In the genomic region with DNA sequence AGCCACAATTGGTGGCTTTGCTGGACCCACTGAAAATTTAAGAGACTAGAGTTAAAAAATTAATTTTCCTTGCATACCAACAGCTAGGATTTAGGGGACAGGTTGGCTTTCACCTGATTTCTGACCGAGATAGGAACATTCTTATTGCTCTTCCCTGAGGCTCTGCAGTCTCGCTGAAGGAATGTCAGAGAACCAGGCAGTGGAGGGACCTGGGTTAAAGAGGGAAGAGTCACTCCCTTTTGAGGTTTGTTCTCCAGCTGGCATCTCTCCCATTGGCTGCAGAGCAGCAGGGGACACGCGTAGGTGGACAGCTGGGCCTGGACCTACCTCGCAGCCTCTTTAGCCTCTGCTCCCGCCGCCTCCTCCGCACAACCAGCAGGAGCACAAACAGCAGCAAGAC, we compare ENCODE assay signal across 22 cellular contexts.
"Had no signal": no experiment of that assay in that cellular context is flagged by ENCODE, and none has a peak within 500 bp of the region (broad histone marks: within the 10 kb centered on the region; RNA-seq: fewer than 3 reads in every experiment).

No MANE protein-coding gene starts in this region.

- H3K27me3 ChIP-seq: SJSA1 had no signal

- ATAC-seq: activated CD4-positive, CD25-positive, alpha-beta regulatory T cell treated with anti-CD3 and anti-CD28 coated beads, Interleukin-2, amount 50 U/mL, for 24 hours; activated CD8-positive, alpha-beta T cell treated with anti-CD3 and anti-CD28 coated beads for 36 hours; activated T-cell treated with anti-CD3 and anti-CD28 coated beads, Interleukin-2, amount 50 U/mL, for 72 hours; Panc1; SK-N-SH treated with all-trans-retinoic acid at 6 μM for 48 hours had no signal

- H3K4me3 ChIP-seq: SJSA1 had no signal

- H3K4me1 ChIP-seq: SJSA1 had no signal

- H3K9me3 ChIP-seq: SJSA1 had no signal

- DNase-seq: activated CD4-positive, alpha-beta T cell treated with anti-CD3 and anti-CD28 coated beads for 4 hours; activated CD8-positive, alpha-beta memory T cell treated with anti-CD3 and anti-CD28 coated beads, Interleukin-2, amount 50 U/mL, for 4 hours; activated CD8-positive, alpha-beta T cell treated with anti-CD3 and anti-CD28 coated beads for 36 hours; activated gamma-delta T cell treated with Interleukin-2 at 50 U/mL for 16 hours; activated naive CD4-positive, alpha-beta T cell treated with anti-CD3 and anti-CD28 coated beads, Interleukin-2, amount 10 ng/mL, durations not matched to agents 7 days and 5 days; activated naive CD8-positive, alpha-beta T cell treated with anti-CD3 and anti-CD28 coated beads for 36 hours; activated T-cell treated with anti-CD3 and anti-CD28 coated beads, Interleukin-2, amount 50 U/mL, for 72 hours; NCI-H1105 treated with DMSO at 0.1 percent for 48 hours; NCI-H1436 treated with DMSO at 0.1 percent for 48 hours; NCI-H187; NCI-H2081; NCI-H510A treated with DMSO at 0.1 percent for 48 hours; NCI-H69; NK-92 treated with Interleukin-12 subunit alpha and Interleukin-12 subunit beta, amount 100 ng/mL, for 24 hours; OCI-M1; RPMI8226; SHP77; SW 1271 had no signal

- H3K27ac ChIP-seq: SJSA1 had no signal

- H3K36me3 ChIP-seq: SJSA1 had no signal
